In genomic region chr2:161965994-161966393, GRCh38 we compare ENCODE assay signal across 21 cellular contexts.
A peak's percentile ranks its signal among the peaks of the same experiment; 100 is the strongest.
DNase-seq lines count a peak whose midpoint lies in the region; ATAC-seq and TF ChIP-seq lines count a peak whose summit lies in the region.
"Had no signal": no experiment of that assay in that cellular context is flagged by ENCODE, and none has a peak within 500 bp of the region (broad histone marks: within the 10 kb centered on the region; RNA-seq: fewer than 3 reads in every experiment).

No MANE protein-coding gene starts in this region.

- no peak overlapping the region for H3K27ac ChIP-seq in heart right ventricle
- H3K27ac ChIP-seq: ascending aorta, right atrium auricular region had no signal

- no peaks in the 10 kb centered on the region for H3K27me3 Mint-ChIP-seq in stimulated activated naive CD8-positive, alpha-beta T cell treated with anti-CD3 and anti-CD28 coated beads, Interleukin-15, Interleukin-2, amounts not matched to agents 100 ng/mL and 50 ng/mL, for 24 hours

- peak; percentile 80 to 86 for ATAC-seq in activated naive CD4-positive, alpha-beta T cell treated with anti-CD3 and anti-CD28 coated beads, Interleukin-2, amount 50 U/mL, for 72 hours
- ATAC-seq in GM19452 (IDR thresholded peaks at IDR 0.05; ENCODE audit: unreplicated experiment) (no peak), heart right ventricle (no peak)
- ATAC-seq: CD8-positive, alpha-beta T cell; left cardiac atrium; SK-N-SH treated with all-trans-retinoic acid at 6 μM for 48 hours had no signal

- no peaks in the 10 kb centered on the region for H3K36me3 ChIP-seq in heart right ventricle
- H3K36me3 ChIP-seq: ascending aorta, HAP-1, right atrium auricular region had no signal

- peak overlapping the region in 1 of 2 donors; percentile 6 for H3K27ac Mint-ChIP-seq in activated naive CD4-positive, alpha-beta T cell treated with anti-CD3 and anti-CD28 coated beads, Interleukin-2, amount 50 U/mL, for 72 hours
- H3K27ac Mint-ChIP-seq in stimulated activated naive CD8-positive, alpha-beta T cell treated with anti-CD3 and anti-CD28 coated beads, Interleukin-15, Interleukin-2, amounts not matched to agents 100 ng/mL and 50 ng/mL, for 24 hours: peak overlapping the region; percentile 71
- H3K27ac Mint-ChIP-seq: CD8-positive, alpha-beta T cell; endodermal cell had no signal

- intact Hi-C loops in heart right ventricle (cut with DNase I): no loop called here

- H3K36me3 Mint-ChIP-seq in activated naive CD4-positive, alpha-beta T cell treated with anti-CD3 and anti-CD28 coated beads, Interleukin-2, amount 50 U/mL, for 72 hours: peaks cover 5 to 12% of the 10 kb centered on the region in 2 donors
- peaks cover 8% of the 10 kb centered on the region for H3K36me3 Mint-ChIP-seq in stimulated activated naive CD8-positive, alpha-beta T cell treated with anti-CD3 and anti-CD28 coated beads, Interleukin-15, Interleukin-2, amounts not matched to agents 100 ng/mL and 50 ng/mL, for 24 hours (ENCODE audit: low read depth)
- H3K36me3 Mint-ChIP-seq: CD8-positive, alpha-beta T cell had no signal

- no peak overlapping the region for H3K4me3 ChIP-seq in heart right ventricle
- H3K4me3 ChIP-seq: ascending aorta, HAP-1, right atrium auricular region had no signal

- no peaks in the 10 kb centered on the region for H3K9me3 ChIP-seq in heart right ventricle
- H3K9me3 ChIP-seq: ascending aorta, HAP-1, right atrium auricular region had no signal

- no peaks in the 10 kb centered on the region for H3K4me1 ChIP-seq in heart right ventricle
- H3K4me1 ChIP-seq: ascending aorta, HAP-1, right atrium auricular region had no signal

- peaks cover 44% of the 10 kb centered on the region for H3K4me1 Mint-ChIP-seq in stimulated activated naive CD8-positive, alpha-beta T cell treated with anti-CD3 and anti-CD28 coated beads, Interleukin-15, Interleukin-2, amounts not matched to agents 100 ng/mL and 50 ng/mL, for 24 hours (ENCODE audit: low read depth)
- H3K4me1 Mint-ChIP-seq: endodermal cell had no signal

- peaks cover 0 to 13% of the 10 kb centered on the region in 2 donors for H3K9me3 Mint-ChIP-seq in activated naive CD4-positive, alpha-beta T cell treated with anti-CD3 and anti-CD28 coated beads, Interleukin-2, amount 50 U/mL, for 72 hours
- H3K9me3 Mint-ChIP-seq in stimulated activated naive CD8-positive, alpha-beta T cell treated with anti-CD3 and anti-CD28 coated beads, Interleukin-15, Interleukin-2, amounts not matched to agents 100 ng/mL and 50 ng/mL, for 24 hours: peaks cover 8% of the 10 kb centered on the region
- H3K9me3 Mint-ChIP-seq: CD8-positive, alpha-beta T cell; endodermal cell had no signal

- no peak for DNase-seq in activated naive CD4-positive, alpha-beta T cell treated with anti-CD3 and anti-CD28 coated beads, Interleukin-2, amount 50 U/mL, for 72 hours (ENCODE audit: low spot score in 2 of 2)
- no peak for DNase-seq in activated naive CD4-positive, alpha-beta T cell (lab: John Stamatoyannopoulos, UW)
- DNase-seq in MV-4-11 (lab: John Stamatoyannopoulos, UW): peak; percentile 85
- DNase-seq in amniotic epithelial cell (ENCODE audit: low read depth): peak; percentile 32
- DNase-seq in DMS 273 (lab: John Stamatoyannopoulos, UW; ENCODE audit: unreplicated experiment): no peak
- no peak for DNase-seq in heart right ventricle
- DNase-seq: activated CD4-positive, alpha-beta T cell treated with anti-CD3 and anti-CD28 coated beads, Interleukin-2, amount 50 U/mL, for 4 hours; activated effector memory CD4-positive, alpha-beta T cell treated with anti-CD3 and anti-CD28 coated beads, Interleukin-2, amount 50 U/mL, for 16 hours; CD8-positive, alpha-beta T cell; DMS79; endodermal cell; left cardiac atrium; midbrain; NCI-H1694; substantia nigra had no signal

- H3K4me3 Mint-ChIP-seq in stimulated activated naive CD8-positive, alpha-beta T cell treated with anti-CD3 and anti-CD28 coated beads, Interleukin-15, Interleukin-2, amounts not matched to agents 100 ng/mL and 50 ng/mL, for 24 hours: peak overlapping the region; percentile 45
- H3K4me3 Mint-ChIP-seq: CD8-positive, alpha-beta T cell; endodermal cell had no signal

- H3K27me3 ChIP-seq in heart right ventricle: peaks cover 0 to 8% (median 0%) of the 10 kb centered on the region in 7 donors
- H3K27me3 ChIP-seq: ascending aorta, right atrium auricular region had no signal

- TF ChIP-seq CTCF in heart right ventricle (IDR thresholded peaks at IDR 0.05): no peak

- 0 to 90% methylated on average over 1 of the region's 1 CpG for WGBS in heart right ventricle, 2 donors

Comparison
In these comparisons a context has a peak if more than half of its experiments do, and no peak if none do; other contexts are left out.
1. ATAC-seq: peak in activated naive CD4-positive, alpha-beta T cell treated with anti-CD3 and anti-CD28 coated beads, Interleukin-2, amount 50 U/mL, for 72 hours (2 of 2); none in GM19452 (single experiment) and heart right ventricle (0 of 8).
2. DNase-seq: peak in MV-4-11 (single experiment) and amniotic epithelial cell (single experiment); none in activated naive CD4-positive, alpha-beta T cell treated with anti-CD3 and anti-CD28 coated beads, Interleukin-2, amount 50 U/mL, for 72 hours (0 of 2), activated naive CD4-positive, alpha-beta T cell (0 of 4), DMS 273 (single experiment) and heart right ventricle (0 of 2).